ENCODE assay signal across 11 cellular contexts in genomic region chr20:25532015-25532751, GRCh38. TPM values are rescaled to one million over a fixed set of nuclear protein-coding genes. Genes with fewer than 3 reads are reported as not detected.
A peak's percentile ranks its signal among the peaks of the same experiment; 100 is the strongest.
DNase-seq lines count a peak whose midpoint lies in the region; ATAC-seq and TF ChIP-seq lines count a peak whose summit lies in the region.
"Had no signal": no experiment of that assay in that cellular context is flagged by ENCODE, and none has a peak within 500 bp of the region (broad histone marks: within the 10 kb centered on the region; RNA-seq: fewer than 3 reads in every experiment).

No MANE protein-coding gene starts in this region.

- H3K4me3 ChIP-seq in Loucy (ENCODE audit: low read length, poor library complexity, severe bottlenecking) = no peak overlapping the region
- H3K4me3 ChIP-seq in stomach = peak overlapping the region in 2 of 4 donors; percentile 5 to 7

- no peak overlapping the region for H3K9ac ChIP-seq in Loucy (ENCODE audit: low read depth, low read length, poor library complexity, severe bottlenecking)

- H3K79me2 ChIP-seq in Loucy (ENCODE audit: insufficient read depth, low read length) = peaks cover 18% of the 10 kb centered on the region

- no peak overlapping the region for H2AFZ ChIP-seq in Loucy (ENCODE audit: low read length)

- DNase-seq in cerebellum (ENCODE audit: low spot score) = peak; percentile 63
- peak; percentile 70 for DNase-seq in iPS-NIHi11 (ENCODE audit: low spot score)
- DNase-seq in stomach = no peak
- no peak for DNase-seq in H4 (ENCODE audit: low spot score)
- DNase-seq in ACHN = no peak
- DNase-seq in OCI-M2 (lab: John Stamatoyannopoulos, UW; ENCODE audit: unreplicated experiment) = no peak
- DNase-seq: activated CD8-positive, alpha-beta memory T cell treated with anti-CD3 and anti-CD28 coated beads, Interleukin-2, amount 50 U/mL, for 48 hours; CD8-positive, alpha-beta T cell; NCI-H1417 treated with DMSO at 0.1 percent for 48 hours had no signal

- H3F3A ChIP-seq in Loucy (ENCODE audit: low read depth) = no peaks in the 10 kb centered on the region

- no peaks in the 10 kb centered on the region for H3K9me3 ChIP-seq in Loucy (ENCODE audit: insufficient read depth, low read depth, low read length)
- no peaks in the 10 kb centered on the region for H3K9me3 ChIP-seq in stomach

- no peak for TF ChIP-seq EP300 in stomach (IDR thresholded peaks at IDR 0.05)

- ATAC-seq in GM21737 (IDR thresholded peaks at IDR 0.05; ENCODE audit: unreplicated experiment) = no peak
- ATAC-seq: CD8-positive, alpha-beta T cell had no signal

- no peak overlapping the region for H3K4me2 ChIP-seq in Loucy (ENCODE audit: low read depth, low read length, poor library complexity, severe bottlenecking)

- H3K36me3 ChIP-seq in Loucy (ENCODE audit: insufficient read depth, low read length) = no peaks in the 10 kb centered on the region
- H3K36me3 ChIP-seq in stomach = no peaks in the 10 kb centered on the region

- TF ChIP-seq POLR2A in stomach (IDR thresholded peaks at IDR 0.05) = no peak

- H3K27ac ChIP-seq in stomach = peak overlapping the region in 3 of 5 donors; percentile 28 to 67 (median 54)

- H3K27me3 ChIP-seq in Loucy (ENCODE audit: insufficient read depth, low read length, poor library complexity, severe bottlenecking) = no peaks in the 10 kb centered on the region
- H3K27me3 ChIP-seq in stomach = no peaks in the 10 kb centered on the region

- intact Hi-C loops in stomach (cut with DNase I; ENCODE audit: low total_unique reads) = no loop called here

- H3K9me2 ChIP-seq in Loucy (replicated peaks; ENCODE audit: low read depth, low read length) = no peaks in the 10 kb centered on the region

- TF ChIP-seq CTCF in Loucy (conservative IDR thresholded peaks at IDR 0.05; ENCODE audit: low read length) = peak; percentile 39
- no peak for TF ChIP-seq CTCF in stomach (IDR thresholded peaks at IDR 0.05)

- in situ Hi-C loops in ACHN (cut with HindIII; ENCODE audit: low pct_ligation_motif_present, low pct_unique_long_range_greater_than_20kb, low sequenced_read_pairs) = no loop called here

- H3K4me1 ChIP-seq in Loucy (ENCODE audit: insufficient read depth, low read length, poor library complexity, severe bottlenecking) (no peaks in the 10 kb centered on the region), stomach (peaks cover 7 to 24% (median 15%) of the 10 kb centered on the region in 4 donors)

- WGBS in stomach, 5 donors = 79 to 92% (median 89%) methylated on average over 9 to 12 of the region's 12 CpGs

- H4K20me1 ChIP-seq in Loucy (ENCODE audit: insufficient read depth, low read length, poor library complexity, severe bottlenecking) = peaks cover 2% of the 10 kb centered on the region

RNA-seq across cellular contexts. Expression of gene NINL, which starts 53.1 kb away (rescaled TPM):
- total RNA-seq in cerebellum = 26.9 TPM
- total RNA-seq in stomach = 10 to 100 TPM in 4 of 5 donors, 1 to 10 TPM in 1; 3.1 to 34.8 (median 22.0) TPM
- polyA plus RNA-seq in stomach = 10 to 100 TPM in 1 of 3 donors, 1 to 10 TPM in 2; 6.4 to 10.1 (median 7.8) TPM
- total RNA-seq in H4 (2014; rRNA removed; shearing (Covaris generic)) = 3.7 and 4.4 TPM in 2 replicates

Comparison
In these comparisons a context has a peak if more than half of its experiments do, and no peak if none do; other contexts are left out.
1. DNase-seq: peak in cerebellum (single experiment) and iPS-NIHi11 (single experiment); none in stomach (single experiment), H4 (single experiment), ACHN (single experiment) and OCI-M2 (single experiment).